8 cellular contexts compared by ENCODE assay signal in genomic region chrX:110317079-110317819, GRCh38. TPM values are rescaled to one million over a fixed set of nuclear protein-coding genes. Genes with fewer than 3 reads are reported as not detected.
DNase-seq lines count a peak whose midpoint lies in the region; ATAC-seq and TF ChIP-seq lines count a peak whose summit lies in the region.

No MANE protein-coding gene starts in this region.

- H3K36me3 ChIP-seq in BE2C (peaks cover 4% of the 10 kb centered on the region; the same call in 1 of the 2 replicates), lung (ENCODE audit: control insufficient read depth in 2 of 2, insufficient read depth in 2 of 2, low read length in 2 of 2) (no peaks in the 10 kb centered on the region)

- H3K27ac ChIP-seq in coronary artery (peak overlapping the region; percentile 55 to 88), lung (ENCODE audit: low read depth in 1 of 2, low read length in 1 of 2) (peak overlapping the region; percentile 83 to 94)

- peak; percentile 16 for ATAC-seq in GM19328 (IDR thresholded peaks at IDR 0.05; ENCODE audit: unreplicated experiment)
- peak; percentile 19 for ATAC-seq in HG03460 (IDR thresholded peaks at IDR 0.05; ENCODE audit: unreplicated experiment)
- ATAC-seq in lung (ENCODE audit: insufficient read depth, low FRiP score), result peak; percentile 4

- no peaks in the 10 kb centered on the region for H3K27me3 ChIP-seq in BE2C
- H3K27me3 ChIP-seq in lung (ENCODE audit: control insufficient read depth, insufficient read depth), result no peaks in the 10 kb centered on the region

- peak overlapping the region; percentile 64 for H3K4me3 ChIP-seq in BE2C (ENCODE audit: low read depth, low read length)
- peak overlapping the region; percentile 84 for H3K4me3 ChIP-seq in coronary artery
- H3K4me3 ChIP-seq in lung, result peak overlapping the region; percentile 76

- no peaks in the 10 kb centered on the region for H3K4me1 ChIP-seq in BE2C
- no peaks in the 10 kb centered on the region for H3K4me1 ChIP-seq in lung (ENCODE audit: control insufficient read depth in 2 of 2, insufficient read depth in 2 of 2, low read length in 2 of 2)

- 1 to 35% methylated on average over 21 to 40 of the region's 40 CpGs for WGBS in lung, 2 donors

- H3K9me3 ChIP-seq in BE2C (no peaks in the 10 kb centered on the region), lung (ENCODE audit: control insufficient read depth in 2 of 2, insufficient read depth in 1 of 2, low read length in 1 of 2) (peaks cover 0 to 3% of the 10 kb centered on the region in 2 donors)

- TF ChIP-seq CTCF in BE2C (IDR thresholded peaks at IDR 0.05; ENCODE audit: low read depth, low read length) (no peak), coronary artery (IDR thresholded peaks at IDR 0.05) (no peak), lung (IDR thresholded peaks at IDR 0.05; ENCODE audit: control extremely low read depth, extremely low read depth) (no peak)

- DNase-seq in BE2C, result peak; percentile 15
- peak; percentile 42 for DNase-seq in activated CD4-positive, CD25-positive, alpha-beta regulatory T cell treated with anti-CD3 and anti-CD28 coated beads, Interleukin-2, amount 50 U/mL, for 72 hours
- no peak for DNase-seq in coronary artery (ENCODE audit: low spot score)
- peak; percentile 31 for DNase-seq in lung (ENCODE audit: low spot score)
- DNase-seq in stimulated activated CD8-positive, alpha-beta memory T cell treated with anti-CD3 and anti-CD28 coated beads, Interleukin-2, amount 100 ng/mL, for 1 hour (ENCODE audit: low read depth in 2 of 2), result peak; percentile 0 to 6
- no peak for DNase-seq in KG1 (lab: John Stamatoyannopoulos, UW)

RNA-seq across cellular contexts. Expression of gene AMMECR1, which starts 0.6 kb away (rescaled TPM):
- 6.8 TPM for polyA plus RNA-seq in BE2C (2012; ENCODE audit: insufficient read depth, insufficient read length, low read depth)
- total RNA-seq in lung, result 10 to 100 TPM in 1 of 2 donors, 1 to 10 TPM in 1; 7.8 to 14.0 TPM
- 1 to 10 TPM; 3.5 TPM for polyA plus RNA-seq in lung

RNA-seq across cellular contexts. Expression of gene RTL9, which starts 41.4 kb away (rescaled TPM):
- 0.14 TPM for polyA plus RNA-seq in BE2C (2012; ENCODE audit: insufficient read depth, insufficient read length, low read depth)
- total RNA-seq in lung, result under 1 TPM; 0.06 to 0.34 TPM
- polyA plus RNA-seq in lung, result under 1 TPM; 0.02 to 0.06 TPM

Comparison
In these comparisons a context has a peak if more than half of its experiments do, and no peak if none do; other contexts are left out.
1. DNase-seq: peak in BE2C (single experiment), activated CD4-positive, CD25-positive, alpha-beta regulatory T cell treated with anti-CD3 and anti-CD28 coated beads, Interleukin-2, amount 50 U/mL, for 72 hours (single experiment), lung (single experiment) and stimulated activated CD8-positive, alpha-beta memory T cell treated with anti-CD3 and anti-CD28 coated beads, Interleukin-2, amount 100 ng/mL, for 1 hour (2 of 2); none in coronary artery (single experiment) and KG1 (single experiment).
2. Peak in every context shown above with its lines, with median percentiles within 50 percentile points of each other: H3K4me3 ChIP-seq and ATAC-seq.